Comparison of ENCODE assay signal across 7 cellular contexts in the genomic region with DNA sequence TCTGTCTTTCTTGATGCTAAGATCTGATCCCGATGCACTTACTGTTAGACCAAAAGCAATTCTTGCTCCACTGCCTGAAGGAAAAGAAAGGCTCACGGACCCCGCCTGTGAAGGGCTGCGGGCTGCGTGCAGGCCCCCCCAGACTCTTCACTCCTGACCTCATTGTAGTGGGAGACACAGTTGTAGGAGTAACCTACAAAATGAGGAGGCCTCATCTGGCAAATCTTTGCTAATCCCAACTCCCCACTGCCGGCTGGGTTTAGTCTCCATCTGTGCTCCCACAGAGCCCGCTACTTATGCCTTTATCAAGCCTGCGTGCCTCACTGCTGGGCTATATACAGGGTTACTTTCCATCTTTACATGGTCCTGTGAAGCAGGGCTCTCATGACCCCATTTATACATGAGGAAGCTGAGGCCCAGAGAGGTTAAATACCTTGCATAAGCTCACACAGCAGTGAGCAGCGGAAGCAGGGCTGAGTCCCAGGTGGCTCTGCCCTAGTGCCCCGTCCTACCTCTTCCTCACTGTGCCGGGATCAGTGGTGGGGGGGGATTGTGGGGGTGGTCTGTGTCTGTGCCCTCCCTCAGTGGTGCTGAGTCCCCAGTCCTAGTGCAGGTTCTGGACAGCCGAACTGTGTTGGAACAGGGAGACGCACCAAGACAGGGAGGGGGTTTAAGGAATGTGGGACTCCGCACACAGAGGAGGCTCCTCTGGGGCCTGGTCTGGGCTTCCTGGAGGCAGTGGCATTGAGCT.
"Had no signal": no experiment of that assay in that cellular context is flagged by ENCODE, and none has a peak within 500 bp of the region (broad histone marks: within the 10 kb centered on the region; RNA-seq: fewer than 3 reads in every experiment).

No MANE protein-coding gene starts in this region.

- H3K4me2 ChIP-seq: smooth muscle cell had no signal

- H3K27ac ChIP-seq: vagina had no signal

- H3K36me3 ChIP-seq: vagina had no signal

- ATAC-seq: activated T-helper 17 cell treated with anti-CD3 and anti-CD28 coated beads, Interleukin-2, amount 50 U/mL, for 72 hours had no signal

- H3K4me1 ChIP-seq: vagina had no signal

- H3K27me3 ChIP-seq: vagina had no signal

- H3K9me3 ChIP-seq: vagina had no signal

- H3K4me3 ChIP-seq: smooth muscle cell, vagina had no signal

- DNase-seq: activated CD4-positive, alpha-beta T cell treated with anti-CD3 and anti-CD28 coated beads for 48 hours; cerebellar nuclear complex; dermis blood vessel endothelial cell; T-helper 1 cell had no signal
